ENCODE assay signal across 22 cellular contexts in genomic region chr16:78596996-78597422, GRCh38.
"Had no signal": no experiment of that assay in that cellular context is flagged by ENCODE, and none has a peak within 500 bp of the region (broad histone marks: within the 10 kb centered on the region; RNA-seq: fewer than 3 reads in every experiment).

No MANE protein-coding gene starts in this region.

- H3K4me1 Mint-ChIP-seq: memory B cell; naive B cell; stimulated activated effector memory CD8-positive, alpha-beta T cell treated with anti-CD3 and anti-CD28 coated beads, Interleukin-12 subunit alpha, Interleukin-12 subunit beta, amount 100 ng/mL, for 72 hours had no signal

- H3K27me3 ChIP-seq: left lung, pancreas, tibial artery had no signal

- H3K4me1 ChIP-seq: left lung, lower lobe of right lung, pancreas, tibial artery had no signal

- ATAC-seq: left lung; lower lobe of right lung; pancreas; right cardiac atrium; stimulated activated effector memory CD8-positive, alpha-beta T cell treated with anti-CD3 and anti-CD28 coated beads, Interleukin-12 subunit alpha, Interleukin-12 subunit beta, amount 100 ng/mL, for 72 hours; stimulated activated naive CD8-positive, alpha-beta T cell treated with anti-CD3 and anti-CD28 coated beads, Interleukin-15, Interleukin-2, amounts not matched to agents 100 U/mL and 50 U/mL, for 24 hours had no signal

- FAIRE-seq: islet of Langerhans, pancreas had no signal

- H3K9me3 Mint-ChIP-seq: memory B cell; naive B cell; stimulated activated effector memory CD8-positive, alpha-beta T cell treated with anti-CD3 and anti-CD28 coated beads, Interleukin-12 subunit alpha, Interleukin-12 subunit beta, amount 100 ng/mL, for 72 hours had no signal

- DNase-seq: effector CD4-positive, alpha-beta T cell; foreskin melanocyte; head of caudate nucleus; hippocampal formation; kidney glomerular epithelial cell; left lung; lower lobe of right lung; naive B cell; occipital lobe; pancreas; right cardiac atrium; stimulated activated CD4-positive, alpha-beta T cell treated with anti-CD3 and anti-CD28 coated beads, Interleukin-4, amount 100 ng/mL, for 1 hour; stimulated activated CD8-positive, alpha-beta memory T cell treated with anti-CD3 and anti-CD28 coated beads, Interleukin-4, amount 100 ng/mL, for 48 hours; stimulated activated naive CD8-positive, alpha-beta T cell treated with anti-CD3 and anti-CD28 coated beads, Interleukin-15, Interleukin-2, amounts not matched to agents 100 U/mL and 50 U/mL, for 24 hours; tibial artery had no signal

- H3K27ac ChIP-seq: coronary artery, left lung, lower lobe of right lung, pancreas, tibial artery had no signal

- H3K4me3 ChIP-seq: coronary artery, left lung, lower lobe of right lung, pancreas, tibial artery had no signal

- H3K4me3 Mint-ChIP-seq: memory B cell; mesothelial cell of epicardium; naive B cell; nephron; stimulated activated effector memory CD8-positive, alpha-beta T cell treated with anti-CD3 and anti-CD28 coated beads, Interleukin-12 subunit alpha, Interleukin-12 subunit beta, amount 100 ng/mL, for 72 hours had no signal

- H3K9me3 ChIP-seq: left lung, lower lobe of right lung, pancreas, tibial artery had no signal

- H3K27ac Mint-ChIP-seq: memory B cell; mesothelial cell of epicardium; progenitor cell of endocrine pancreas; stimulated activated effector memory CD8-positive, alpha-beta T cell treated with anti-CD3 and anti-CD28 coated beads, Interleukin-12 subunit alpha, Interleukin-12 subunit beta, amount 100 ng/mL, for 72 hours had no signal

- H3K27me3 Mint-ChIP-seq: naive B cell, progenitor cell of endocrine pancreas had no signal

- H3K36me3 Mint-ChIP-seq: mesothelial cell of epicardium; naive B cell; stimulated activated effector memory CD8-positive, alpha-beta T cell treated with anti-CD3 and anti-CD28 coated beads, Interleukin-12 subunit alpha, Interleukin-12 subunit beta, amount 100 ng/mL, for 72 hours had no signal

- H3K36me3 ChIP-seq: left lung, lower lobe of right lung, pancreas, tibial artery had no signal
